In the genomic region with DNA sequence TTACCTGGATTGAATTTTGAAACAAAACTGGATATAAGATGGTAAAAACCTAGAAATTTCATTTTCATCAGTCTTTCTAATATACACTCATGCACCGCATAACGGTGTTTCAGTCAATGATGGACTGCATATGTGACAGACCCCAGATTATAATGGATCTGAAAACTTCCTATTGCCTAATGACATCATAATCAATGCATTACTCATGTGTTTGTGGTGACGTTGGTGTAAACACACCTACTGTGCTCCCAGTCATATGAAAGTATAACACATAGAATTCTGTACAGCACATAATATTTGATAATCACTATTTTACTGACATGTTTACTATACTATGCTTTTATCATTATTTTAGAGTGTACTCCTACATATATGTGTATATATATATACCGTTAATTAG, we compare ENCODE assay signal across 26 cellular contexts.
"Had no signal": no experiment of that assay in that cellular context is flagged by ENCODE, and none has a peak within 500 bp of the region (broad histone marks: within the 10 kb centered on the region; RNA-seq: fewer than 3 reads in every experiment).

No MANE protein-coding gene starts in this region.

- H3K36me3 ChIP-seq: stomach, suprapubic skin, thoracic aorta, thyroid gland, tibial artery, tibial nerve, transverse colon, upper lobe of left lung, upper lobe of right lung, uterus, vagina had no signal

- H3K9me3 ChIP-seq: stomach, suprapubic skin, testis, thoracic aorta, thyroid gland, tibial artery, transverse colon, upper lobe of left lung, upper lobe of right lung, uterus, vagina had no signal

- ATAC-seq: stimulated activated effector memory CD8-positive, alpha-beta T cell treated with anti-CD3 and anti-CD28 coated beads, Interleukin-12 subunit alpha, Interleukin-12 subunit beta, amount 100 ng/mL, for 72 hours; stimulated activated memory B cell treated with anti-CD40 and anti-IgM and Interleukin-4, amounts not matched to agents 10 μg/mL and 1 μg/mL and 100 μg/mL, for 72 hours; stimulated activated naive B cell treated with anti-CD40 and anti-IgM and Interleukin-4, amounts not matched to agents 10 μg/mL and 1 μg/mL and 100 μg/mL, for 72 hours; stimulated activated naive CD8-positive, alpha-beta T cell treated with anti-CD3 and anti-CD28 coated beads, Interleukin-15, amount 100 ng/mL, for 72 hours; stimulated activated naive CD8-positive, alpha-beta T cell treated with anti-CD3 and anti-CD28 coated beads, Interleukin-15, Interleukin-2, amounts not matched to agents 100 U/mL and 50 U/mL, for 24 hours; upper lobe of right lung had no signal

- H3K27ac ChIP-seq: stomach, suprapubic skin, testis, thoracic aorta, thyroid gland, tibial artery, tibial nerve, transverse colon, upper lobe of left lung, upper lobe of right lung, uterus, vagina had no signal

- DNase-seq: stimulated activated CD4-positive, alpha-beta T cell treated with anti-CD3 and anti-CD28 coated beads, Interleukin-2, amount 100 ng/mL, for 48 hours; stimulated activated CD4-positive, alpha-beta T cell treated with anti-CD3 and anti-CD28 coated beads, Interleukin-4, amount 100 ng/mL, for 1 hour; stimulated activated CD4-positive, alpha-beta T cell treated with anti-CD3 and anti-CD28 coated beads, Interleukin-4, amount 100 ng/mL, for 24 hours; stimulated activated CD4-positive, alpha-beta T cell treated with anti-CD3 and anti-CD28 coated beads, Interleukin-4, amount 100 ng/mL, for 4 hours; stimulated activated CD8-positive, alpha-beta memory T cell treated with anti-CD3 and anti-CD28 coated beads, Interleukin-4, amount 100 ng/mL, for 48 hours; stimulated activated naive B cell treated with anti-CD40 and anti-IgM and Interleukin-4, amounts not matched to agents 10 μg/mL and 1 μg/mL and 100 μg/mL, for 72 hours; stimulated activated naive CD4-positive, alpha-beta T cell; stimulated activated naive CD4-positive, alpha-beta T cell treated with Interleukin-2 at 50 U/mL for 16 hours; stimulated activated naive CD8-positive, alpha-beta T cell treated with anti-CD3 and anti-CD28 coated beads, Interleukin-15, amount 100 ng/mL, for 72 hours; stimulated activated naive CD8-positive, alpha-beta T cell treated with anti-CD3 and anti-CD28 coated beads, Interleukin-15, Interleukin-2, amounts not matched to agents 100 U/mL and 50 U/mL, for 24 hours; stomach; substantia nigra; testis; thyroid gland; tibial artery; transverse colon; upper lobe of left lung; upper lobe of right lung; uterus had no signal

- H3K4me3 ChIP-seq: stomach, suprapubic skin, testis, thoracic aorta, thyroid gland, tibial artery, tibial nerve, transverse colon, upper lobe of left lung, upper lobe of right lung, uterus, vagina had no signal

- H3K27me3 ChIP-seq: stomach, suprapubic skin, testis, thyroid gland, tibial artery, tibial nerve, transverse colon, upper lobe of left lung, upper lobe of right lung, uterus, vagina had no signal

- H3K4me1 ChIP-seq: stomach, suprapubic skin, testis, thyroid gland, tibial artery, tibial nerve, upper lobe of left lung, upper lobe of right lung, uterus, vagina had no signal

- FAIRE-seq: urothelium cell line had no signal
